In genomic region chr1:73671530-73671929, GRCh38 we compare ENCODE assay signal across 27 cellular contexts.
"Had no signal": no experiment of that assay in that cellular context is flagged by ENCODE, and none has a peak within 500 bp of the region (broad histone marks: within the 10 kb centered on the region; RNA-seq: fewer than 3 reads in every experiment).

No MANE protein-coding gene starts in this region.

- DNase-seq: stimulated activated CD4-positive, alpha-beta T cell treated with anti-CD3 and anti-CD28 coated beads, Interleukin-2, amount 100 ng/mL, for 48 hours; stimulated activated CD4-positive, alpha-beta T cell treated with anti-CD3 and anti-CD28 coated beads, Interleukin-4, amount 100 ng/mL, for 1 hour; stimulated activated CD4-positive, alpha-beta T cell treated with anti-CD3 and anti-CD28 coated beads, Interleukin-4, amount 100 ng/mL, for 24 hours; stimulated activated CD4-positive, alpha-beta T cell treated with anti-CD3 and anti-CD28 coated beads, Interleukin-4, amount 100 ng/mL, for 4 hours; stimulated activated CD8-positive, alpha-beta memory T cell treated with anti-CD3 and anti-CD28 coated beads, Interleukin-4, amount 100 ng/mL, for 48 hours; stimulated activated naive B cell treated with anti-CD40 and anti-IgM and Interleukin-4, amounts not matched to agents 10 μg/mL and 1 μg/mL and 100 μg/mL, for 72 hours; stimulated activated naive CD4-positive, alpha-beta T cell; stimulated activated naive CD4-positive, alpha-beta T cell treated with Interleukin-2 at 50 U/mL for 16 hours; stimulated activated naive CD8-positive, alpha-beta T cell treated with anti-CD3 and anti-CD28 coated beads, Interleukin-15, amount 100 ng/mL, for 72 hours; stimulated activated naive CD8-positive, alpha-beta T cell treated with anti-CD3 and anti-CD28 coated beads, Interleukin-15, Interleukin-2, amounts not matched to agents 100 U/mL and 50 U/mL, for 24 hours; stomach; substantia nigra; testis; thyroid gland; tibial artery; transverse colon; trophoblast cell; upper lobe of left lung; upper lobe of right lung; uterus had no signal

- FAIRE-seq: urothelium cell line had no signal

- H3K4me1 ChIP-seq: stomach, testis, tibial artery, tibial nerve, transverse colon, upper lobe of left lung, upper lobe of right lung, uterus, vagina had no signal

- H3K27me3 ChIP-seq: stomach, suprapubic skin, testis, thyroid gland, tibial artery, tibial nerve, transverse colon, upper lobe of left lung, upper lobe of right lung, uterus, vagina had no signal

- H3K4me3 ChIP-seq: stomach, suprapubic skin, testis, thoracic aorta, thyroid gland, tibial artery, tibial nerve, transverse colon, upper lobe of left lung, upper lobe of right lung, uterus, vagina had no signal

- ATAC-seq: stimulated activated effector memory CD8-positive, alpha-beta T cell treated with anti-CD3 and anti-CD28 coated beads, Interleukin-12 subunit alpha, Interleukin-12 subunit beta, amount 100 ng/mL, for 72 hours; stimulated activated memory B cell treated with anti-CD40 and anti-IgM and Interleukin-4, amounts not matched to agents 10 μg/mL and 1 μg/mL and 100 μg/mL, for 72 hours; stimulated activated naive B cell treated with anti-CD40 and anti-IgM and Interleukin-4, amounts not matched to agents 10 μg/mL and 1 μg/mL and 100 μg/mL, for 72 hours; stimulated activated naive CD8-positive, alpha-beta T cell treated with anti-CD3 and anti-CD28 coated beads, Interleukin-15, amount 100 ng/mL, for 72 hours; stimulated activated naive CD8-positive, alpha-beta T cell treated with anti-CD3 and anti-CD28 coated beads, Interleukin-15, Interleukin-2, amounts not matched to agents 100 U/mL and 50 U/mL, for 24 hours; upper lobe of right lung had no signal

- H3K9me3 ChIP-seq: suprapubic skin, testis, thoracic aorta, thyroid gland, tibial artery, transverse colon, upper lobe of right lung, uterus, vagina had no signal

- H3K27ac ChIP-seq: stomach, suprapubic skin, testis, thoracic aorta, thyroid gland, tibial artery, tibial nerve, transverse colon, upper lobe of left lung, upper lobe of right lung, uterus, vagina had no signal

- H3K36me3 ChIP-seq: stomach, suprapubic skin, thoracic aorta, thyroid gland, tibial artery, tibial nerve, transverse colon, upper lobe of left lung, upper lobe of right lung, uterus, vagina had no signal
